In the genomic region with DNA sequence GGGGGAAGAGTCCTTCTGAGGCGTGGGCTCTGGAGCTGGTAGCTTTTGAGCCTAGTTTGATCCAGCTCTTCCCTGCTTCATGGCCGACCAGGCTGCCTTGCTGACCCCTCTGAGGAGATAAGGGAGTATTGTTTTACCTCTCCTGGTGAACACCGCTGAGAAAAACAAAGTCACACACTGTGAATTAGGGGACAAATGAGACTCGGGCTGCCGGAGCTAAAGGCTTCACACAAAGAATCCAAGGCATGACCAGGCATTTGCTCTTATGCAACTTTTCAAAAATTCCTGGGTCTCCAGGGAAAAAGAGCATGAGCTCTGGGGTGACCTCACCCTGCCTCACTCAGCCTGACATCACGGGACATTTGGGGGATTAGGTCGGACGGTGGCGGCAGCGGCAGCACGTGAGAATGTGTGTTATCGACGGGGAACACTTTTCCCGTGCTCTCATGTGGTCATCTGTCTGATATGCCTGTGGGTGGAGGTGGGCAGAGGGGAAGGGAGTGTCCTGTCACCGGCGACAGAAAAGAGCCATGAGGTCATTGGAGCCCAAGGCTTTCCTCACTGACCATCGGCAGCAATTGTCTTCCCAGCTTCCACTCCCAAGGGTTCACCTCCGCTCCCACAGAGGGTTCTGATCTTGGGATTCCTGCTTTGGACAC, we compare ENCODE assay signal across 10 cellular contexts.
DNase-seq lines count a peak whose midpoint lies in the region; ATAC-seq, FAIRE-seq and TF ChIP-seq lines count a peak whose summit lies in the region.
"Had no signal": no experiment of that assay in that cellular context is flagged by ENCODE, and none has a peak within 500 bp of the region (broad histone marks: within the 10 kb centered on the region; RNA-seq: fewer than 3 reads in every experiment).

No MANE protein-coding gene starts in this region.

- H3K36me3 ChIP-seq in bronchial epithelial cell (ENCODE audit: control insufficient read depth, insufficient read depth, low read length) (no peaks in the 10 kb centered on the region), thyroid gland (no peaks in the 10 kb centered on the region)

- no peaks in the 10 kb centered on the region for H3K36me3 Mint-ChIP-seq in stimulated activated naive B cell treated with anti-CD40 and anti-IgM and Interleukin-4, amounts not matched to agents 10 μg/mL and 1 μg/mL and 100 μg/mL, for 72 hours
- H3K36me3 Mint-ChIP-seq: T-cell had no signal

- FAIRE-seq in bronchial epithelial cell (lab: Jason Lieb, UNC), result no peak

- WGBS in thyroid gland, 2 donors, result 60 to 64% methylated on average over 18 of the region's 18 CpGs

- DNase-seq in HUDEP-2 (lab: John Stamatoyannopoulos, UW; ENCODE audit: unreplicated experiment in 76 of 76) (peak in 68 of 76 experiments; percentile 8 to 85 (median 53)), bronchial epithelial cell (ENCODE audit: low read depth) (peak; percentile 85), left kidney (ENCODE audit: low read depth, low spot score) (peak; percentile 75), thyroid gland (peak; percentile 49 to 56), activated gamma-delta T cell treated with Interleukin-2 at 50 U/mL for 16 hours (no peak), GM20000 (ENCODE audit: low spot score) (no peak)
- no peak for DNase-seq in stimulated activated naive B cell treated with anti-CD40 and anti-IgM and Interleukin-4, amounts not matched to agents 10 μg/mL and 1 μg/mL and 100 μg/mL, for 72 hours
- DNase-seq in activated effector memory CD4-positive, alpha-beta T cell treated with Interleukin-2 at 50 U/mL for 16 hours, result no peak
- DNase-seq: effector CD8-positive, alpha-beta T cell; T-cell had no signal

- H3K27me3 Mint-ChIP-seq in stimulated activated naive B cell treated with anti-CD40 and anti-IgM and Interleukin-4, amounts not matched to agents 10 μg/mL and 1 μg/mL and 100 μg/mL, for 72 hours, result peaks cover 30 to 39% of the 10 kb centered on the region in 2 donors

- peaks cover 18 to 24% of the 10 kb centered on the region in 2 donors for H3K4me1 Mint-ChIP-seq in stimulated activated naive B cell treated with anti-CD40 and anti-IgM and Interleukin-4, amounts not matched to agents 10 μg/mL and 1 μg/mL and 100 μg/mL, for 72 hours
- H3K4me1 Mint-ChIP-seq: T-cell had no signal

- peak overlapping the region; percentile 28 to 48 (median 46) for H3K27ac ChIP-seq in thyroid gland

- no peaks in the 10 kb centered on the region for H3K9me3 Mint-ChIP-seq in stimulated activated naive B cell treated with anti-CD40 and anti-IgM and Interleukin-4, amounts not matched to agents 10 μg/mL and 1 μg/mL and 100 μg/mL, for 72 hours
- H3K9me3 Mint-ChIP-seq: T-cell had no signal

- peaks cover 8 to 25% of the 10 kb centered on the region in 2 donors for H3K4me1 ChIP-seq in thyroid gland

- no peak overlapping the region for H3K4me3 Mint-ChIP-seq in stimulated activated naive B cell treated with anti-CD40 and anti-IgM and Interleukin-4, amounts not matched to agents 10 μg/mL and 1 μg/mL and 100 μg/mL, for 72 hours
- H3K4me3 Mint-ChIP-seq: T-cell had no signal

- no peak for TF ChIP-seq POLR2A in thyroid gland (IDR thresholded peaks at IDR 0.05)

- H3K9me3 ChIP-seq in thyroid gland, result no peaks in the 10 kb centered on the region

- H3K4me3 ChIP-seq in bronchial epithelial cell (ENCODE audit: low read depth, low read length) (no peak overlapping the region), thyroid gland (replicated peaks in 1 of 3) (no peak overlapping the region)

- H3K27ac Mint-ChIP-seq in stimulated activated naive B cell treated with anti-CD40 and anti-IgM and Interleukin-4, amounts not matched to agents 10 μg/mL and 1 μg/mL and 100 μg/mL, for 72 hours, result no peak overlapping the region
- H3K27ac Mint-ChIP-seq: T-cell had no signal

- H3K27me3 ChIP-seq in bronchial epithelial cell (ENCODE audit: control insufficient read depth, insufficient read depth, low read length) (no peaks in the 10 kb centered on the region), thyroid gland (no peaks in the 10 kb centered on the region)

- TF ChIP-seq CTCF in bronchial epithelial cell (IDR thresholded peaks at IDR 0.05; ENCODE audit: insufficient read depth, low read length, severe bottlenecking), result no peak
- no peak for TF ChIP-seq CTCF in thyroid gland (IDR thresholded peaks at IDR 0.05)
- TF ChIP-seq CTCF in GM20000 (IDR thresholded peaks at IDR 0.05; ENCODE audit: extremely low read depth, missing control alignments), result no peak

- no peak for ATAC-seq in stimulated activated naive B cell treated with anti-CD40 and anti-IgM and Interleukin-4, amounts not matched to agents 10 μg/mL and 1 μg/mL and 100 μg/mL, for 72 hours (replicated peaks)
- ATAC-seq: T-cell had no signal

- intact Hi-C loops in thyroid gland (cut with DNase I), result loop anchor here (5.0 kb wide), 1 partner anchor 100 kb away; no protein-coding TSS in a partner anchor

Comparison
In these comparisons a context has a peak if more than half of its experiments do, and no peak if none do; other contexts are left out.
1. DNase-seq: peak in HUDEP-2 (68 of 76), bronchial epithelial cell (single experiment), left kidney (single experiment) and thyroid gland (2 of 2); none in stimulated activated naive B cell treated with anti-CD40 and anti-IgM and Interleukin-4, amounts not matched to agents 10 μg/mL and 1 μg/mL and 100 μg/mL, for 72 hours (single experiment), activated gamma-delta T cell treated with Interleukin-2 at 50 U/mL for 16 hours (single experiment), activated effector memory CD4-positive, alpha-beta T cell treated with Interleukin-2 at 50 U/mL for 16 hours (single experiment) and GM20000 (single experiment).